Comparison of ENCODE assay signal across 30 cellular contexts in the genomic region with DNA sequence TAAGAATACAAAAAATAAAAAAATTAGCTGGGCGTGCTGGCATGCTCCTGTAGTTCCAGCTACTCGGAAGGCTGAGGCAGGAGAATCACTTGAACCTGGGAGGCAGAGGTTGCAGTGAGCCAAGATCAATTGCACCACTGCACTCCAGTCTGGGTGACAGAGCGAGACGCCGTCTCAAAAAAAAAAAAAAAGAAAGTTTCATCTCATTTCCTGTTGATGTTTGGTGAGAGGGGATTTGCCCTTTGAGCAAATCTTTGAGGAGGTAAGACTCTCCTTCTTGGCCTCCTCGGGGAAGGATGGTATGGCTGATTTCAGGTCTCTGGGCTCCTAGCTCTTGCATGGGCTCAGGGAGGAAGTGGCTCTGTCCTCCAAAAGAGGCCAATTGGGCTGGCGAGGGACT. TPM values are rescaled to one million over a fixed set of nuclear protein-coding genes. Genes with fewer than 3 reads are reported as not detected.
A peak's percentile ranks its signal among the peaks of the same experiment; 100 is the strongest.
DNase-seq lines count a peak whose midpoint lies in the region; ATAC-seq, FAIRE-seq and TF ChIP-seq lines count a peak whose summit lies in the region.
"Had no signal": no experiment of that assay in that cellular context is flagged by ENCODE, and none has a peak within 500 bp of the region (broad histone marks: within the 10 kb centered on the region; RNA-seq: fewer than 3 reads in every experiment).

No MANE protein-coding gene starts in this region.

- H3K27ac ChIP-seq in GM12878 (ENCODE audit: control insufficient read depth, insufficient read depth) = no peak overlapping the region
- H3K27ac ChIP-seq: breast epithelium, colonic mucosa, esophagus squamous epithelium, gastrocnemius medialis, sigmoid colon, vagina had no signal

- peaks cover 9% of the 10 kb centered on the region for H3K4me1 Mint-ChIP-seq in activated naive CD4-positive, alpha-beta T cell treated with anti-CD3 and anti-CD28 coated beads, Interleukin-2, amount 50 U/mL, for 24 hours
- H3K4me1 Mint-ChIP-seq in T-cell (peaks cover 6 to 10% (median 8%) of the 10 kb centered on the region in 3 donors), immature natural killer cell (no peaks in the 10 kb centered on the region)
- H3K4me1 Mint-ChIP-seq: neural crest cell had no signal

- 0 out of 2 replicates have a peak overlapping the region, but pooled peaks have one; percentile 42 for H3K4me2 ChIP-seq in GM12878 (ENCODE audit: control insufficient read depth, insufficient read depth)

- H3K9ac ChIP-seq in GM12878 (ENCODE audit: control insufficient read depth, insufficient read depth, low read length) = no peak overlapping the region

- no peaks in the 10 kb centered on the region for H3K36me3 ChIP-seq in GM12878 (ENCODE audit: control insufficient read depth in 2 of 2, insufficient read depth in 2 of 2, low read length in 1 of 2)
- H3K36me3 ChIP-seq: breast epithelium, colonic mucosa, esophagus squamous epithelium, gastrocnemius medialis, sigmoid colon, vagina had no signal

- RAD21 ChIA-PET in GM12878 (lab: Charles Lee; ENCODE audit: unreplicated experiment) = no interaction called here

- peak overlapping the region; percentile 77 for H3K27ac Mint-ChIP-seq in activated naive CD4-positive, alpha-beta T cell treated with anti-CD3 and anti-CD28 coated beads, Interleukin-2, amount 50 U/mL, for 24 hours
- H3K27ac Mint-ChIP-seq in T-cell (peak overlapping the region; percentile 86 to 88), immature natural killer cell (no peak overlapping the region)
- H3K27ac Mint-ChIP-seq: endodermal cell, progenitor cell of endocrine pancreas had no signal

- no peak for TF ChIP-seq CTCF in GM12878 (IDR thresholded peaks at IDR 0.05 in 2 of 3, conservative IDR thresholded peaks at IDR 0.05 in 1 of 3; ENCODE audit: control insufficient read depth in 2 of 3, extremely low read depth in 1 of 3, insufficient read depth in 1 of 3, low read depth in 3 of 3, low read length in 3 of 3)

- WGBS in GM12878 (ENCODE audit: insufficient coverage, insufficient replicate concordance, low lambda C conversion rate, missing lambda C conversion rate) = 37% methylated on average over 7 of the region's 7 CpGs

- H3K27me3 ChIP-seq in GM12878 (replicated peaks in 1 of 2; ENCODE audit: control insufficient read depth in 2 of 2, insufficient read depth in 2 of 2, low read length in 1 of 2) = no peaks in the 10 kb centered on the region
- H3K27me3 ChIP-seq: breast epithelium, colonic mucosa, gastrocnemius medialis, sigmoid colon, vagina had no signal

- BruUV-seq in GM12878 (replicated peaks; lab: Mats Ljungman, UMichigan) = no TSS peak

- H3K36me3 Mint-ChIP-seq in activated naive CD4-positive, alpha-beta T cell treated with anti-CD3 and anti-CD28 coated beads, Interleukin-2, amount 50 U/mL, for 24 hours = no peaks in the 10 kb centered on the region
- no peaks in the 10 kb centered on the region for H3K36me3 Mint-ChIP-seq in T-cell
- no peaks in the 10 kb centered on the region for H3K36me3 Mint-ChIP-seq in immature natural killer cell

- intact Hi-C loops in GM12878 (cut with micrococcal nuclease; ENCODE audit: unreplicated experiment) = no loop called here

- H3K9me3 ChIP-seq in GM12878 (replicated peaks; ENCODE audit: control insufficient read depth, insufficient read depth, low read length) = no peaks in the 10 kb centered on the region
- H3K9me3 ChIP-seq: breast epithelium, colonic mucosa, esophagus squamous epithelium, gastrocnemius medialis, sigmoid colon, vagina had no signal

- H3K9me3 Mint-ChIP-seq in activated naive CD4-positive, alpha-beta T cell treated with anti-CD3 and anti-CD28 coated beads, Interleukin-2, amount 50 U/mL, for 24 hours = no peaks in the 10 kb centered on the region
- H3K9me3 Mint-ChIP-seq in T-cell (no peaks in the 10 kb centered on the region), immature natural killer cell (no peaks in the 10 kb centered on the region)
- H3K9me3 Mint-ChIP-seq: activated T-cell treated with anti-CD3 and anti-CD28 coated beads, Interleukin-2, amount 50 U/mL, for 4 hours; endodermal cell; neural crest cell had no signal

- no peak for DNase-seq in activated naive CD4-positive, alpha-beta T cell treated with Interleukin-2 at 50 U/mL for 16 hours
- DNase-seq in T-cell = peak in 3 of 34 experiments; percentile 21 to 35 (median 28)
- DNase-seq in GM12878 (ENCODE audit: low read depth, low spot score) = no peak
- DNase-seq in immature natural killer cell = no peak
- no peak for DNase-seq in NCI-H510A (lab: John Stamatoyannopoulos, UW)
- DNase-seq in ACHN = no peak
- DNase-seq: activated T-cell treated with anti-CD3 and anti-CD28 coated beads, Interleukin-2, amount 50 U/mL, for 4 hours; amniotic stem cell; colonic mucosa; COR-L47; DMS79 treated with DMSO at 0.1 percent for 48 hours; endodermal cell; esophagus squamous epithelium; gastrocnemius medialis; hypothalamus; left ventricle myocardium superior; NCI-H1092 treated with DMSO at 0.1 percent for 48 hours; NCI-H2029 treated with DMSO at 0.1 percent for 48 hours; NCI-H345; OCI-M1; sigmoid colon; SW 1271 had no signal

- H3K4me3 ChIP-seq in GM12878 = no peak overlapping the region
- H3K4me3 ChIP-seq: breast epithelium, colonic mucosa, esophagus squamous epithelium, gastrocnemius medialis, sigmoid colon, vagina had no signal

- FAIRE-seq in GM12878 (lab: Jason Lieb, UNC) = no peak
- FAIRE-seq: HepG2, islet of Langerhans had no signal

- H4K20me1 ChIP-seq in GM12878 (ENCODE audit: control insufficient read depth, insufficient read depth) = no peaks in the 10 kb centered on the region

- POLR2A ChIA-PET in T-cell (lab: Charles Lee) = interaction anchor here in 1 of 2 donors (0.7 kb wide), 1 partner anchor 82 kb away, joined by 4 read pairs; a partner anchor contains a TSS
- POLR2A ChIA-PET in GM12878 (lab: Charles Lee) = no interaction called here

- in situ Hi-C loops in GM12878 (cut with MboI) (no loop called here), ACHN (cut with HindIII; ENCODE audit: low pct_ligation_motif_present, low pct_unique_long_range_greater_than_20kb, low sequenced_read_pairs) (no loop called here)

- ATAC-seq in T-cell (replicated peaks in 1 of 4) (peak; percentile 64 to 90 (median 68)), GM12878 (peak; percentile 31; the same call in 1 of the 3 replicates)
- ATAC-seq: activated T-cell treated with anti-CD3 and anti-CD28 coated beads, Interleukin-2, amount 50 U/mL, for 4 hours; gastrocnemius medialis; HepG2; left ventricle myocardium superior; Right ventricle myocardium inferior had no signal

- no peaks in the 10 kb centered on the region for H3K79me2 ChIP-seq in GM12878 (ENCODE audit: control insufficient read depth, insufficient read depth, low read length)

- CTCF ChIA-PET in T-cell (lab: Charles Lee) = interaction anchor here (0.7 to 0.8 kb wide), 4 partner anchors 27 to 144 kb away, joined by 3 to 5 read pairs (median 4); a partner anchor contains a TSS
- CTCF ChIA-PET in GM12878 (lab: Yijun Ruan, JAX) = no interaction called here

- no peaks in the 10 kb centered on the region for H3K27me3 Mint-ChIP-seq in activated naive CD4-positive, alpha-beta T cell treated with anti-CD3 and anti-CD28 coated beads, Interleukin-2, amount 50 U/mL, for 24 hours
- no peaks in the 10 kb centered on the region for H3K27me3 Mint-ChIP-seq in T-cell
- peaks cover 2 to 4% (median 3%) of the 10 kb centered on the region in 3 donors for H3K27me3 Mint-ChIP-seq in immature natural killer cell (ENCODE audit: low read depth in 3 of 3)

- no peak for TF ChIP-seq EP300 in GM12878 (IDR thresholded peaks at IDR 0.05; ENCODE audit: borderline replicate concordance in 1 of 2, control insufficient read depth in 1 of 2, low read depth in 2 of 2, low read length in 2 of 2)

- H3K4me1 ChIP-seq in GM12878 (ENCODE audit: control insufficient read depth, insufficient read depth, low read length) = no peaks in the 10 kb centered on the region
- H3K4me1 ChIP-seq: breast epithelium, colonic mucosa, esophagus squamous epithelium, gastrocnemius medialis, sigmoid colon, vagina had no signal

- peak overlapping the region; percentile 30 for H3K4me3 Mint-ChIP-seq in activated naive CD4-positive, alpha-beta T cell treated with anti-CD3 and anti-CD28 coated beads, Interleukin-2, amount 50 U/mL, for 24 hours
- H3K4me3 Mint-ChIP-seq in T-cell (peak overlapping the region; percentile 39 to 70 (median 46)), immature natural killer cell (no peak overlapping the region)
- H3K4me3 Mint-ChIP-seq: activated T-cell treated with anti-CD3 and anti-CD28 coated beads, Interleukin-2, amount 50 U/mL, for 4 hours; endodermal cell; neural crest cell had no signal

- no peak overlapping the region for H2AFZ ChIP-seq in GM12878 (ENCODE audit: control insufficient read depth, low read depth, low read length)

- TF ChIP-seq POLR2A in GM12878 (IDR thresholded peaks at IDR 0.05; ENCODE audit: low read depth, low read length) = no peak

- no peak for TF ChIP-seq RAD21 in GM12878 (IDR thresholded peaks at IDR 0.05; ENCODE audit: insufficient read depth, low read depth, low read length)

- SMC1A ChIA-PET in GM12878 (lab: Charles Lee; ENCODE audit: uncharacterized antibody, unreplicated experiment) = no interaction called here

RNA-seq across cellular contexts. Expression of a gene that starts 3.6 kb away (rescaled TPM):
- 1 to 10 TPM in 1 of 5 donors, under 1 TPM in 4; 0.30 to 1.5 (median 0.90) TPM for total RNA-seq in T-cell
- 0.10 TPM in 1 of 2 replicates, not detected in the other for total RNA-seq in GM12878 (2013; cell fraction: nucleolus; rRNA removed)
- 0.05 TPM in 1 of 2 replicates, not detected in the other for total RNA-seq in GM12878 (2014; rRNA removed)
- total RNA-seq in GM12878 (2014; rRNA removed; fragmentation: Illumina TruSeq; extraction: Trizol) = not detected in 2 replicates
- not detected in 2 replicates for total RNA-seq in GM12878 (2021)
- polyA plus RNA-seq in GM12878 (2011; ENCODE audit: low read depth) = not detected
- not detected in 2 replicates for polyA plus RNA-seq in GM12878 (2011; rRNA removed)
- polyA plus RNA-seq in GM12878 (2011; cell fraction: cytosol; rRNA removed) = not detected in 2 replicates
- polyA plus RNA-seq in GM12878 (2011; cell fraction: nucleus; rRNA removed) = 0.06 and 0.10 TPM in 2 replicates
- 0.06 TPM in 1 of 2 replicates, not detected in the other for polyA plus RNA-seq in GM12878 (2012)
- polyA plus RNA-seq in GM12878 (2014; fragmentation: Illumina TruSeq; extraction: Trizol) = not detected in 2 replicates
- polyA plus RNA-seq in GM12878 (2014; fragmentation: Nextera tagmentation; extraction: Ambion mirVana) = not detected
- polyA plus RNA-seq in GM12878 (2014; rRNA removed) = not detected in 2 replicates
- not detected for polyA plus RNA-seq in GM12878 (2016; fragmentation: Nextera tagmentation; extraction: Ambion mirVana)
- polyA minus RNA-seq in GM12878 (2011; rRNA and poly(A)+ RNA removed) = not detected in 2 replicates
- polyA minus RNA-seq in GM12878 (2011; cell fraction: cytosol; rRNA and poly(A)+ RNA removed) = not detected in 2 replicates
- polyA minus RNA-seq in GM12878 (2011; cell fraction: nucleus; rRNA and poly(A)+ RNA removed) = 0.12 TPM in 1 of 2 replicates, not detected in the other
- under 1 TPM in 1 of 3 donors, not detected in 2; 0.21 TPM for polyA plus RNA-seq in immature natural killer cell
- total RNA-seq: HepG2, left ventricle myocardium superior, Right ventricle myocardium inferior, sigmoid colon, vagina had no signal

RNA-seq across cellular contexts. Expression of a gene that starts 22.4 kb away (rescaled TPM):
- total RNA-seq in T-cell = 10 to 100 TPM; 27.7 to 35.5 (median 30.3) TPM
- 61.3 and 61.7 TPM in 2 replicates for total RNA-seq in GM12878 (2013; cell fraction: nucleolus; rRNA removed)
- 31.1 and 36.0 TPM in 2 replicates for total RNA-seq in GM12878 (2014; rRNA removed)
- total RNA-seq in GM12878 (2014; rRNA removed; fragmentation: Illumina TruSeq; extraction: Trizol) = 30.6 and 31.2 TPM in 2 replicates
- total RNA-seq in GM12878 (2021) = 31.8 and 34.0 TPM in 2 replicates
- 40.0 TPM for polyA plus RNA-seq in GM12878 (2011; ENCODE audit: low read depth)
- 63.2 and 74.3 TPM in 2 replicates for polyA plus RNA-seq in GM12878 (2011; rRNA removed)
- 82.6 and 102 TPM in 2 replicates for polyA plus RNA-seq in GM12878 (2011; cell fraction: cytosol; rRNA removed)
- polyA plus RNA-seq in GM12878 (2011; cell fraction: nucleus; rRNA removed) = 80.2 and 96.9 TPM in 2 replicates
- polyA plus RNA-seq in GM12878 (2012) = 41.3 and 42.0 TPM in 2 replicates
- polyA plus RNA-seq in GM12878 (2014; fragmentation: Illumina TruSeq; extraction: Trizol) = 25.5 and 35.6 TPM in 2 replicates
- polyA plus RNA-seq in GM12878 (2014; fragmentation: Nextera tagmentation; extraction: Ambion mirVana) = 10 to 100 TPM; 34.5 to 37.9 TPM
- polyA plus RNA-seq in GM12878 (2014; rRNA removed) = 31.1 and 35.6 TPM in 2 replicates
- polyA plus RNA-seq in GM12878 (2016; fragmentation: Nextera tagmentation; extraction: Ambion mirVana) = 10 to 100 TPM; 38.4 to 43.1 TPM
- 122 and 141 TPM in 2 replicates for polyA minus RNA-seq in GM12878 (2011; rRNA and poly(A)+ RNA removed)
- polyA minus RNA-seq in GM12878 (2011; cell fraction: cytosol; rRNA and poly(A)+ RNA removed) = 17.1 and 17.8 TPM in 2 replicates
- polyA minus RNA-seq in GM12878 (2011; cell fraction: nucleus; rRNA and poly(A)+ RNA removed) = 35.7 and 46.0 TPM in 2 replicates
- 100 to 1,000 TPM in 1 of 3 donors, 10 to 100 TPM in 2; 60.5 to 135 (median 69.4) TPM for polyA plus RNA-seq in immature natural killer cell

RNA-seq across cellular contexts. Expression of a gene that starts 35.0 kb away (rescaled TPM):
- total RNA-seq in T-cell = 10 to 100 TPM; 48.3 to 65.9 (median 64.1) TPM
- 29.3 and 43.0 TPM in 2 replicates for total RNA-seq in GM12878 (2013; cell fraction: nucleolus; rRNA removed)
- total RNA-seq in GM12878 (2014; rRNA removed) = 25.4 and 28.9 TPM in 2 replicates
- total RNA-seq in GM12878 (2014; rRNA removed; fragmentation: Illumina TruSeq; extraction: Trizol) = 11.2 and 11.4 TPM in 2 replicates
- total RNA-seq in GM12878 (2021) = 25.4 and 28.2 TPM in 2 replicates
- 5.8 TPM for polyA plus RNA-seq in GM12878 (2011; ENCODE audit: low read depth)
- 13.2 and 18.5 TPM in 2 replicates for polyA plus RNA-seq in GM12878 (2011; rRNA removed)
- polyA plus RNA-seq in GM12878 (2011; cell fraction: cytosol; rRNA removed) = 28.0 and 32.3 TPM in 2 replicates
- polyA plus RNA-seq in GM12878 (2011; cell fraction: nucleus; rRNA removed) = 34.2 and 49.2 TPM in 2 replicates
- polyA plus RNA-seq in GM12878 (2012) = 13.2 and 20.1 TPM in 2 replicates
- polyA plus RNA-seq in GM12878 (2014; fragmentation: Illumina TruSeq; extraction: Trizol) = 25.3 and 27.2 TPM in 2 replicates
- polyA plus RNA-seq in GM12878 (2014; fragmentation: Nextera tagmentation; extraction: Ambion mirVana) = 1 to 10 TPM in 1 of 2 experiments, under 1 TPM in 1; 0.89 to 2.4 TPM
- polyA plus RNA-seq in GM12878 (2014; rRNA removed) = 26.9 and 28.1 TPM in 2 replicates
- 10 to 100 TPM; 14.9 to 15.1 TPM for polyA plus RNA-seq in GM12878 (2016; fragmentation: Nextera tagmentation; extraction: Ambion mirVana)
- polyA minus RNA-seq in GM12878 (2011; rRNA and poly(A)+ RNA removed) = 8.1 and 22.3 TPM in 2 replicates
- polyA minus RNA-seq in GM12878 (2011; cell fraction: cytosol; rRNA and poly(A)+ RNA removed) = 8.2 and 10.6 TPM in 2 replicates
- polyA minus RNA-seq in GM12878 (2011; cell fraction: nucleus; rRNA and poly(A)+ RNA removed) = 10.9 and 11.7 TPM in 2 replicates
- polyA plus RNA-seq in immature natural killer cell = 10 to 100 TPM; 20.9 to 47.1 (median 30.8) TPM

Comparison
In these comparisons a context has a peak if more than half of its experiments do, and no peak if none do; other contexts are left out.
1. H3K27ac Mint-ChIP-seq: peak in activated naive CD4-positive, alpha-beta T cell treated with anti-CD3 and anti-CD28 coated beads, Interleukin-2, amount 50 U/mL, for 24 hours (single experiment) and T-cell (2 of 2); none in immature natural killer cell (0 of 6).
2. H3K4me3 Mint-ChIP-seq: peak in activated naive CD4-positive, alpha-beta T cell treated with anti-CD3 and anti-CD28 coated beads, Interleukin-2, amount 50 U/mL, for 24 hours (single experiment) and T-cell (3 of 3); none in immature natural killer cell (0 of 5).